Comparison of ENCODE assay signal across 1 cellular context in the genomic region with DNA sequence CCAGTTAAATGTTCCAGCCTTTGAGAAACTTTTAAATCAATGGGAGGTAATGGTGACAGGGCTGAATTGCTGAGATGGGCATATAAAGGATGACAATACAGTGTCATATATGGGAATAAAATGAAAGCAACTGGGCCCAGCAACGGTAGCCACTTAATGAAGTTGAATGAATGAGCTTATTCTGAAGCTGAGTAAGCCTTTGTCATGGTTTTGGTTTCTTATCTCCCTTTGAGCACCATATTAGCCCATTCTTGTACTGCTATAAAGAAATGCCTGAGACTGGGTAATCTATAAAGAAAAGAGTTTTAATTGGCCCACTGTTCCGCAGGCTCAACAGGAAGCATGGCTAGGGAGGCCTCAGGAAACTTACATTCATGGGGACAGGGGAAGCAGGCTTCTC.
TF ChIP-seq lines count a peak whose summit lies in the region.

No MANE protein-coding gene starts in this region.

TF ChIP-seq in HCT116, 20 proteins besides CTCF, POLR2A, EP300 and RAD21 (continued from another document):
- TF ChIP-seq, protein P1, sequence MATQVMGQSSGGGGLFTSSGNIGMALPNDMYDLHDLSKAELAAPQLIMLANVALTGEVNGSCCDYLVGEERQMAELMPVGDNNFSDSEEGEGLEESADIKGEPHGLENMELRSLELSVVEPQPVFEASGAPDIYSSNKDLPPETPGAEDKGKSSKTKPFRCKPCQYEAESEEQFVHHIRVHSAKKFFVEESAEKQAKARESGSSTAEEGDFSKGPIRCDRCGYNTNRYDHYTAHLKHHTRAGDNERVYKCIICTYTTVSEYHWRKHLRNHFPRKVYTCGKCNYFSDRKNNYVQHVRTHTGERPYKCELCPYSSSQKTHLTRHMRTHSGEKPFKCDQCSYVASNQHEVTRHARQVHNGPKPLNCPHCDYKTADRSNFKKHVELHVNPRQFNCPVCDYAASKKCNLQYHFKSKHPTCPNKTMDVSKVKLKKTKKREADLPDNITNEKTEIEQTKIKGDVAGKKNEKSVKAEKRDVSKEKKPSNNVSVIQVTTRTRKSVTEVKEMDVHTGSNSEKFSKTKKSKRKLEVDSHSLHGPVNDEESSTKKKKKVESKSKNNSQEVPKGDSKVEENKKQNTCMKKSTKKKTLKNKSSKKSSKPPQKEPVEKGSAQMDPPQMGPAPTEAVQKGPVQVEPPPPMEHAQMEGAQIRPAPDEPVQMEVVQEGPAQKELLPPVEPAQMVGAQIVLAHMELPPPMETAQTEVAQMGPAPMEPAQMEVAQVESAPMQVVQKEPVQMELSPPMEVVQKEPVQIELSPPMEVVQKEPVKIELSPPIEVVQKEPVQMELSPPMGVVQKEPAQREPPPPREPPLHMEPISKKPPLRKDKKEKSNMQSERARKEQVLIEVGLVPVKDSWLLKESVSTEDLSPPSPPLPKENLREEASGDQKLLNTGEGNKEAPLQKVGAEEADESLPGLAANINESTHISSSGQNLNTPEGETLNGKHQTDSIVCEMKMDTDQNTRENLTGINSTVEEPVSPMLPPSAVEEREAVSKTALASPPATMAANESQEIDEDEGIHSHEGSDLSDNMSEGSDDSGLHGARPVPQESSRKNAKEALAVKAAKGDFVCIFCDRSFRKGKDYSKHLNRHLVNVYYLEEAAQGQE (IDR thresholded peaks at IDR 0.05; ENCODE audit: low read depth): no peak
- no peak for TF ChIP-seq JUND (IDR thresholded peaks at IDR 0.05)
- TF ChIP-seq ZFX (IDR thresholded peaks at IDR 0.05): no peak
- TF ChIP-seq YY1 (IDR thresholded peaks at IDR 0.05; ENCODE audit: extremely low read depth, insufficient replicate concordance, low read depth, low read length): no peak
- no peak for TF ChIP-seq SP1 (IDR thresholded peaks at IDR 0.05; ENCODE audit: low read depth)
